ENCODE assay signal across 9 cellular contexts in genomic region chr13:23384111-23384510, GRCh38.
DNase-seq lines count a peak whose midpoint lies in the region; ATAC-seq and TF ChIP-seq lines count a peak whose summit lies in the region.
"Had no signal": no experiment of that assay in that cellular context is flagged by ENCODE, and none has a peak within 500 bp of the region (broad histone marks: within the 10 kb centered on the region; RNA-seq: fewer than 3 reads in every experiment).

No MANE protein-coding gene starts in this region.

- intact Hi-C loops in tibial artery (cut with DNase I; ENCODE audit: low total_unique reads), result loop anchor here (10.0 kb wide), 1 partner anchor 81 kb away; no protein-coding TSS in a partner anchor

- TF ChIP-seq CTCF in RWPE2 (IDR thresholded peaks at IDR 0.05; ENCODE audit: poor library complexity, severe bottlenecking) (no peak), tibial artery (IDR thresholded peaks at IDR 0.05) (no peak)

- no peaks in the 10 kb centered on the region for H3K27me3 ChIP-seq in RWPE2 (ENCODE audit: insufficient read depth, poor library complexity, severe bottlenecking)
- H3K27me3 ChIP-seq in tibial artery, result no peaks in the 10 kb centered on the region

- H3K27ac ChIP-seq in RWPE2 (ENCODE audit: poor library complexity, severe bottlenecking), result no peak overlapping the region
- H3K27ac ChIP-seq in tibial artery, result no peak overlapping the region

- H3K4me3 ChIP-seq in RWPE2 (ENCODE audit: severe bottlenecking), result no peak overlapping the region
- H3K4me3 ChIP-seq in tibial artery, result no peak overlapping the region

- H3K36me3 ChIP-seq in RWPE2 (ENCODE audit: low read depth), result no peaks in the 10 kb centered on the region
- no peaks in the 10 kb centered on the region for H3K36me3 ChIP-seq in tibial artery

- H3K4me1 ChIP-seq in RWPE2 (ENCODE audit: insufficient read depth, poor library complexity, severe bottlenecking) (no peaks in the 10 kb centered on the region), tibial artery (peaks cover 0 to 22% (median 10%) of the 10 kb centered on the region in 4 donors)

- peak; percentile 87 for ATAC-seq in HG02642 (IDR thresholded peaks at IDR 0.05; ENCODE audit: poor library complexity, unreplicated experiment)
- peak; percentile 33; the same call in 1 of the 3 replicates for ATAC-seq in RWPE2 (ENCODE audit: low read depth)
- ATAC-seq: HepG2 had no signal

- DNase-seq in activated CD4-positive, alpha-beta T cell treated with anti-CD3 and anti-CD28 coated beads for 48 hours, result peak; percentile 31
- no peak for DNase-seq in activated CD4-positive, alpha-beta T cell treated with anti-CD3 and anti-CD28 coated beads for 1 hour
- DNase-seq in RWPE2 (ENCODE audit: low spot score), result no peak
- DNase-seq in stimulated activated CD4-positive, alpha-beta T cell treated with anti-CD3 and anti-CD28 coated beads, Interleukin-15, amount 100 ng/mL, for 24 hours, result peak; percentile 30
- no peak for DNase-seq in cerebellar nuclear complex (lab: John Stamatoyannopoulos, UW)
- no peak for DNase-seq in pons (ENCODE audit: low spot score)
- DNase-seq in tibial artery, result no peak

- H3K9me3 ChIP-seq in RWPE2 (ENCODE audit: severe bottlenecking) (no peaks in the 10 kb centered on the region), tibial artery (no peaks in the 10 kb centered on the region)

Comparison
In these comparisons a context has a peak if more than half of its experiments do, and no peak if none do; other contexts are left out.
1. DNase-seq: peak in activated CD4-positive, alpha-beta T cell treated with anti-CD3 and anti-CD28 coated beads for 48 hours (single experiment) and stimulated activated CD4-positive, alpha-beta T cell treated with anti-CD3 and anti-CD28 coated beads, Interleukin-15, amount 100 ng/mL, for 24 hours (single experiment); none in activated CD4-positive, alpha-beta T cell treated with anti-CD3 and anti-CD28 coated beads for 1 hour (single experiment), RWPE2 (single experiment), cerebellar nuclear complex (0 of 2), pons (single experiment) and tibial artery (0 of 2).